Comparison of ENCODE assay signal across 1 cellular context in genomic region chr1:28374297-28374696, GRCh38.
TF ChIP-seq lines count a peak whose summit lies in the region.

No MANE protein-coding gene starts in this region.

TF ChIP-seq in GM23338, 12 proteins besides CTCF, POLR2A, EP300 and RAD21 (continued from another document):
- no peak for TF ChIP-seq ZNF462 (CRISPR knock-in tag; IDR thresholded peaks at IDR 0.05)
- TF ChIP-seq REST (IDR thresholded peaks at IDR 0.05; ENCODE audit: unreplicated experiment) = no peak
- no peak for TF ChIP-seq ETS1 (IDR thresholded peaks at IDR 0.05)
- no peak for TF ChIP-seq JUNB (IDR thresholded peaks at IDR 0.05; ENCODE audit: unreplicated experiment)
